23 cellular contexts compared by ENCODE assay signal in the genomic region with DNA sequence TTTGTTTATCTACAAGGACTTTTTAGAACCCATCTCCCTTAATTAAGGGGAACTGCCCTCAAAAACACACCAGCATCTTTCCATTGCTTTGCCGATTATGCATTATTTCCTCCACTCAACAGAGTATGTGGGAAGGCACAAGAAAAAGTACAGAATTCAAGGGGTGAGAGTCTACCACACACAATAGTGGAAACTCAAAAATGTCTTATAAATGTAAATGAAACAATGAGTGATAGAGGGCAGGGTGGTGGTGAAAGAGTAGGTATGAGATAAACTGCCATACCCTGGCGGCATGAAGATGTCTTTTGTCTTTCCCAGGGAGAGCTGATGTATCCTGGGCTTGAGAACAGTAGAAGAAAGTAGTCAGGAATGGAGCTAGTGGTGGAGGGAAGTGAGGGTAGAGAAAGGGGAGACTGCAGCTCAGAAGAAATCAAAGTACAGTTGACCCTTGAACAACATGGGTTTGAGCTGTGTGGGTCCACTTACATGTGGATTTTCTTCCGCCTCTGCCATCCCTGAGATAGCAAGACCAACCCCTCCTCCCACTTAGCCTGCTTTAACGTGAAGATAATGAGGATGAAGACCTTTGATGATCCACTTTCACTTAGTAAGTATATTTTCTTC. TPM values are rescaled to one million over a fixed set of nuclear protein-coding genes. Genes with fewer than 3 reads are reported as not detected.
A peak's percentile ranks its signal among the peaks of the same experiment; 100 is the strongest.
DNase-seq lines count a peak whose midpoint lies in the region; ATAC-seq, FAIRE-seq and TF ChIP-seq lines count a peak whose summit lies in the region.
"Had no signal": no experiment of that assay in that cellular context is flagged by ENCODE, and none has a peak within 500 bp of the region (broad histone marks: within the 10 kb centered on the region; RNA-seq: fewer than 3 reads in every experiment).

No MANE protein-coding gene starts in this region.

- CTCF ChIA-PET in HepG2 (lab: Yijun Ruan, JAX; ENCODE audit: low intra/inter-chr PET ratio, low total read pairs) = no interaction called here

- H3K9me3 Mint-ChIP-seq in T-helper 1 cell treated with Interleukin-12 subunit alpha and Interleukin-12 subunit beta and Interleukin-4 antibody, amounts not matched to agents 30 μg/mL and 1 μg/mL, for 36 hours = peaks cover 3% of the 10 kb centered on the region
- H3K9me3 Mint-ChIP-seq in dendritic cell treated with granulocyte-macrophage colony-stimulating factor and Interleukin-4, amounts not matched to agents 40 ng/mL and 50 ng/mL, for 4 days = no peaks in the 10 kb centered on the region

- TF ChIP-seq CTCF in HepG2 (CRISPR knock-in tag; IDR thresholded peaks at IDR 0.05) = no peak
- TF ChIP-seq CTCF in right lobe of liver (IDR thresholded peaks at IDR 0.05) = no peak

- H3K9me3 ChIP-seq in HepG2 (ENCODE audit: low read length) (no peaks in the 10 kb centered on the region), right lobe of liver (no peaks in the 10 kb centered on the region)
- H3K9me3 ChIP-seq: body of pancreas, psoas muscle, SJCRH30, upper lobe of left lung had no signal

- H3K27me3 Mint-ChIP-seq in T-helper 1 cell treated with Interleukin-12 subunit alpha and Interleukin-12 subunit beta and Interleukin-4 antibody, amounts not matched to agents 30 μg/mL and 1 μg/mL, for 36 hours (ENCODE audit: low read depth) = no peaks in the 10 kb centered on the region
- no peaks in the 10 kb centered on the region for H3K27me3 Mint-ChIP-seq in dendritic cell treated with granulocyte-macrophage colony-stimulating factor and Interleukin-4, amounts not matched to agents 40 ng/mL and 50 ng/mL, for 4 days

- no peak overlapping the region for H2AFZ ChIP-seq in HepG2 (ENCODE audit: low read length)

- DNase-seq in T-helper 1 cell (no peak), HepG2 (ENCODE audit: low spot score) (no peak), right lobe of liver (no peak), NCI-H345 treated with DMSO at 0.1 percent for 48 hours (lab: John Stamatoyannopoulos, UW; ENCODE audit: unreplicated experiment) (no peak), medulla oblongata (ENCODE audit: extremely low spot score) (no peak), SW 1271 (lab: John Stamatoyannopoulos, UW) (no peak)
- DNase-seq: body of pancreas, cerebellar nuclear complex, COR-L47, DMS79, GF-D8, H7, NCI-H1694, NCI-H2171, NCI-H524 treated with DMSO at 0.1 percent for 48 hours, psoas muscle, SJCRH30, substantia nigra, upper lobe of left lung had no signal

- H3K36me3 ChIP-seq in HepG2 (replicated peaks in 1 of 2; ENCODE audit: control insufficient read depth in 1 of 2, insufficient read depth in 2 of 2, low read length in 2 of 2) = peaks cover 7 to 19% of the 10 kb centered on the region in 2 experiments; a peak in 3 of 5 replicates
- peaks cover 0 to 3% (median 0%) of the 10 kb centered on the region in 4 donors for H3K36me3 ChIP-seq in right lobe of liver

- intact Hi-C loops in HepG2 (cut with micrococcal nuclease; ENCODE audit: unreplicated experiment) = no loop called here
- intact Hi-C loops in right lobe of liver (cut with DNase I) = no loop called here
- intact Hi-C loops in dendritic cell treated with granulocyte-macrophage colony-stimulating factor and Interleukin-4, amounts not matched to agents 40 ng/mL and 50 ng/mL, for 4 days (cut with micrococcal nuclease) = no loop called here

- 98% methylated on average over 4 of the region's 4 CpGs for WGBS in HepG2 (ENCODE audit: low lambda C conversion rate)
- WGBS in right lobe of liver (ENCODE audit: insufficient coverage, low coverage, low lambda C conversion rate, missing lambda C conversion rate) = 82% methylated on average over 4 of the region's 4 CpGs

- H3K27me3 ChIP-seq in HepG2 (ENCODE audit: control insufficient read depth in 1 of 2, insufficient read depth in 2 of 2, low read length in 2 of 2) (no peaks in the 10 kb centered on the region), right lobe of liver (no peaks in the 10 kb centered on the region)
- H3K27me3 ChIP-seq: body of pancreas, SJCRH30, upper lobe of left lung had no signal

- peak overlapping the region; percentile 45 for H3K27ac Mint-ChIP-seq in T-helper 1 cell treated with Interleukin-12 subunit alpha and Interleukin-12 subunit beta and Interleukin-4 antibody, amounts not matched to agents 30 μg/mL and 1 μg/mL, for 36 hours
- peak overlapping the region; percentile 5 for H3K27ac Mint-ChIP-seq in dendritic cell treated with granulocyte-macrophage colony-stimulating factor and Interleukin-4, amounts not matched to agents 40 ng/mL and 50 ng/mL, for 4 days

- peak overlapping the region; percentile 51 for H3K4me3 Mint-ChIP-seq in T-helper 1 cell treated with Interleukin-12 subunit alpha and Interleukin-12 subunit beta and Interleukin-4 antibody, amounts not matched to agents 30 μg/mL and 1 μg/mL, for 36 hours
- no peak overlapping the region for H3K4me3 Mint-ChIP-seq in dendritic cell treated with granulocyte-macrophage colony-stimulating factor and Interleukin-4, amounts not matched to agents 40 ng/mL and 50 ng/mL, for 4 days

- H3K4me1 ChIP-seq in HepG2 (ENCODE audit: insufficient read depth, low read length) = peaks cover 7% of the 10 kb centered on the region; the same call in 1 of the 2 replicates
- no peaks in the 10 kb centered on the region for H3K4me1 ChIP-seq in right lobe of liver
- H3K4me1 ChIP-seq: body of pancreas, psoas muscle, SJCRH30 had no signal

- no peak for FAIRE-seq in HepG2 (lab: Jason Lieb, UNC)

- ATAC-seq in HepG2 = no peak
- no peak for ATAC-seq in right lobe of liver
- ATAC-seq: body of pancreas, psoas muscle had no signal

- TF ChIP-seq POLR2A in HepG2 (IDR thresholded peaks at IDR 0.05; ENCODE audit: insufficient read depth in 1 of 2, low read depth in 2 of 2, low read length in 2 of 2) (no peak), right lobe of liver (IDR thresholded peaks at IDR 0.05) (no peak)

- no peak overlapping the region for H3K4me2 ChIP-seq in HepG2 (ENCODE audit: low read depth, low read length)

- no peaks in the 10 kb centered on the region for H3K79me2 ChIP-seq in HepG2 (ENCODE audit: insufficient read depth, low read length)

- in situ Hi-C loops in HepG2 (cut with HindIII; ENCODE audit: extremely low pct_ligation_motif_present, low pct_unique_long_range_greater_than_20kb) = no loop called here

- TF ChIP-seq EP300 in HepG2 (IDR thresholded peaks at IDR 0.05; ENCODE audit: low read depth in 2 of 2, low read length in 2 of 2) (no peak), HepG2 (CRISPR knock-in tag; IDR thresholded peaks at IDR 0.05; ENCODE audit: borderline replicate concordance) (no peak)

- BruUV-seq in HepG2 (replicated peaks; lab: Mats Ljungman, UMichigan) = no TSS peak

- H3K27ac ChIP-seq in HepG2 (ENCODE audit: extremely low read length, insufficient read depth, low read length) (no peak overlapping the region), right lobe of liver (no peak overlapping the region)
- H3K27ac ChIP-seq: 22Rv1, body of pancreas, psoas muscle, SJCRH30, upper lobe of left lung had no signal

- POLR2A ChIA-PET in HepG2 (lab: Yijun Ruan, JAX) = no interaction called here

- TF ChIP-seq RAD21 in HepG2 (CRISPR knock-in tag; IDR thresholded peaks at IDR 0.05) = no peak

- H3K4me3 ChIP-seq in HepG2 (replicated peaks in 1 of 3; ENCODE audit: insufficient read depth in 1 of 3, low read depth in 2 of 3, low read length in 3 of 3) (no peak overlapping the region), right lobe of liver (no peak overlapping the region)
- H3K4me3 ChIP-seq: body of pancreas, lung, psoas muscle, SJCRH30, upper lobe of left lung had no signal

- H3K4me1 Mint-ChIP-seq in T-helper 1 cell treated with Interleukin-12 subunit alpha and Interleukin-12 subunit beta and Interleukin-4 antibody, amounts not matched to agents 30 μg/mL and 1 μg/mL, for 36 hours (ENCODE audit: low read depth) = peaks cover 71% of the 10 kb centered on the region
- peaks cover 62% of the 10 kb centered on the region for H3K4me1 Mint-ChIP-seq in dendritic cell treated with granulocyte-macrophage colony-stimulating factor and Interleukin-4, amounts not matched to agents 40 ng/mL and 50 ng/mL, for 4 days (ENCODE audit: low read depth)

- H3K36me3 Mint-ChIP-seq in T-helper 1 cell treated with Interleukin-12 subunit alpha and Interleukin-12 subunit beta and Interleukin-4 antibody, amounts not matched to agents 30 μg/mL and 1 μg/mL, for 36 hours (ENCODE audit: low read depth) = peaks cover 59% of the 10 kb centered on the region
- H3K36me3 Mint-ChIP-seq in dendritic cell treated with granulocyte-macrophage colony-stimulating factor and Interleukin-4, amounts not matched to agents 40 ng/mL and 50 ng/mL, for 4 days (ENCODE audit: low read depth) = peaks cover 63% of the 10 kb centered on the region

- H3K9ac ChIP-seq in HepG2 (ENCODE audit: insufficient read depth, low read depth, low read length) = no peak overlapping the region

- no peaks in the 10 kb centered on the region; the same call in 1 of the 2 replicates for H4K20me1 ChIP-seq in HepG2 (ENCODE audit: insufficient read depth, low read length)

TF ChIP-seq in HepG2, 621 proteins besides CTCF, POLR2A, EP300 and RAD21 (continues in another document):
- TF ChIP-seq ZNF180 (CRISPR knock-in tag; IDR thresholded peaks at IDR 0.05; ENCODE audit: borderline replicate concordance, low read depth) = no peak

RNA-seq across cellular contexts. Expression of a gene that starts 24.4 kb away (rescaled TPM):
- total RNA-seq in HepG2 (2016; rRNA removed; fragmentation: Illumina TruSeq; extraction: Trizol) (5.3 and 9.4 TPM in 2 replicates), right lobe of liver (10 to 100 TPM in 2 of 6 experiments, 1 to 10 TPM in 4; 3.5 to 13.8 (median 7.5) TPM)
- 2.0 and 2.9 TPM in 2 replicates for total RNA-seq in HepG2 (2016; cell fraction: cytosol; rRNA removed; fragmentation: Illumina TruSeq; extraction: Trizol; ENCODE audit: low read depth)
- 6.5 and 11.0 TPM in 2 replicates for total RNA-seq in HepG2 (2016; cell fraction: insoluble cytoplasmic fraction; rRNA removed; fragmentation: Illumina TruSeq; extraction: Trizol)
- total RNA-seq in HepG2 (2016; cell fraction: membrane; rRNA removed; fragmentation: Illumina TruSeq; extraction: Trizol) = 1.8 and 2.9 TPM in 2 replicates
- 10.7 and 13.5 TPM in 2 replicates for total RNA-seq in HepG2 (2016; cell fraction: nucleus; rRNA removed; fragmentation: Illumina TruSeq; extraction: Trizol)
- polyA plus RNA-seq in HepG2 (2011; rRNA removed) = 10.3 and 13.5 TPM in 2 replicates
- polyA plus RNA-seq in HepG2 (2011; cell fraction: cytosol; rRNA removed) = 4.3 and 8.4 TPM in 2 replicates
- 4.4 and 5.3 TPM in 2 replicates for polyA plus RNA-seq in HepG2 (2011; cell fraction: nucleus; rRNA removed)
- polyA plus RNA-seq in HepG2 (2012) = 6.7 and 7.2 TPM in 2 replicates
- polyA plus RNA-seq in HepG2 (2016; cell fraction: cytosol; fragmentation: Illumina TruSeq; extraction: Trizol; ENCODE audit: low read depth) = 1.5 and 2.2 TPM in 2 replicates
- 3.9 and 7.0 TPM in 2 replicates for polyA plus RNA-seq in HepG2 (2016; cell fraction: insoluble cytoplasmic fraction; fragmentation: Illumina TruSeq; extraction: Trizol; ENCODE audit: low read depth)
- polyA plus RNA-seq in HepG2 (2016; cell fraction: membrane; fragmentation: Illumina TruSeq; extraction: Trizol; ENCODE audit: low read depth) = 1.6 and 2.2 TPM in 2 replicates
- polyA plus RNA-seq in HepG2 (2016; cell fraction: nucleus; fragmentation: Illumina TruSeq; extraction: Trizol; ENCODE audit: insufficient read depth, low read depth) = 17.8 and 18.5 TPM in 2 replicates
- 5.4 and 19.6 TPM in 2 replicates for polyA minus RNA-seq in HepG2 (2011; rRNA and poly(A)+ RNA removed; ENCODE audit: low replicate concordance)
- 2.8 and 5.9 TPM in 2 replicates for polyA minus RNA-seq in HepG2 (2011; cell fraction: cytosol; rRNA and poly(A)+ RNA removed)
- polyA minus RNA-seq in HepG2 (2011; cell fraction: nucleus; rRNA and poly(A)+ RNA removed) = 8.7 and 10.6 TPM in 2 replicates
